8 cellular contexts compared by ENCODE assay signal in genomic region chr12:34218193-34219045, GRCh38.
DNase-seq lines count a peak whose midpoint lies in the region; ATAC-seq, FAIRE-seq and TF ChIP-seq lines count a peak whose summit lies in the region.

No MANE protein-coding gene starts in this region.

- intact Hi-C loops in left lung (cut with DNase I) = no loop called here

- peak; percentile 86 for TF ChIP-seq CTCF in A549 (IDR thresholded peaks at IDR 0.05)
- peak; percentile 82 to 91 for TF ChIP-seq CTCF in left lung (IDR thresholded peaks at IDR 0.05)

- no peak for TF ChIP-seq POLR2A in A549 (IDR thresholded peaks at IDR 0.05; ENCODE audit: low read length)

- no peak for TF ChIP-seq EP300 in A549 (IDR thresholded peaks at IDR 0.05)

- H3K27ac ChIP-seq in A549 (peak overlapping the region; percentile 21 to 70; a peak in 3 of 6 replicates), cingulate gyrus (ENCODE audit: low read depth, low read length) (peak overlapping the region; percentile 29), left lung (no peak overlapping the region)

- no peak for FAIRE-seq in A549 (lab: Jason Lieb, UNC)

- H3K9me3 ChIP-seq in A549 (no peaks in the 10 kb centered on the region), left lung (no peaks in the 10 kb centered on the region)

- no peaks in the 10 kb centered on the region for H3K36me3 ChIP-seq in left lung

- CTCF ChIA-PET in A549 (lab: Yijun Ruan, JAX) = interaction anchor here (0.8 to 1.4 kb wide), 7 partner anchors 14 to 181 kb away, joined by 3 to 10 read pairs (median 4); no protein-coding TSS in a partner anchor

- TF ChIP-seq RAD21 in A549 (conservative IDR thresholded peaks at IDR 0.05 in 1 of 2, IDR thresholded peaks at IDR 0.05 in 1 of 2) = peak; percentile 73 to 81

- H3K4me3 ChIP-seq in A549 (peak overlapping the region; percentile 47), left lung (peak overlapping the region; percentile 25 to 29)

- H3K27me3 ChIP-seq in left lung = peaks cover 0 to 17% of the 10 kb centered on the region in 2 donors

- peak; percentile 33 to 81 for DNase-seq in A549 (ENCODE audit: low read depth in 1 of 2, low spot score in 1 of 2)
- peak; percentile 25 for DNase-seq in NCI-H2171 (lab: John Stamatoyannopoulos, UW)
- DNase-seq in activated CD4-positive, CD25-positive, alpha-beta regulatory T cell treated with anti-CD3 and anti-CD28 coated beads, Interleukin-2, amount 50 U/mL, for 16 hours (ENCODE audit: low read depth, low spot score) = peak; percentile 24
- peak in 1 of 2 donors; percentile 47 for DNase-seq in left lung
- peak; percentile 55 for DNase-seq in stimulated activated CD4-positive, alpha-beta T cell treated with anti-CD3 and anti-CD28 coated beads, Interleukin-4, amount 100 ng/mL, for 1 hour

- POLR2A ChIA-PET in A549 (lab: Yijun Ruan, JAX) = interaction anchor here (0.6 kb wide), 1 partner anchor 197 kb away, joined by 4 read pairs; no protein-coding TSS in a partner anchor

- H3K4me2 ChIP-seq in A549 = peak overlapping the region; percentile 96

- ATAC-seq in A549 (peak; percentile 89 to 93), GM18511 (IDR thresholded peaks at IDR 0.05; ENCODE audit: unreplicated experiment) (peak; percentile 95), HG03095 (IDR thresholded peaks at IDR 0.05; ENCODE audit: unreplicated experiment) (peak; percentile 91), left lung (peak; percentile 98)

- H3K4me1 ChIP-seq in A549 = no peaks in the 10 kb centered on the region
- peaks cover 0 to 12% of the 10 kb centered on the region in 2 donors for H3K4me1 ChIP-seq in left lung

- 6% methylated on average over 33 of the region's 39 CpGs for WGBS in A549 (ENCODE audit: missing lambda C conversion rate)

TF ChIP-seq in A549, 52 proteins besides CTCF, POLR2A, EP300 and RAD21:
- no peak for TF ChIP-seq BCL3 (IDR thresholded peaks at IDR 0.05)
- no peak for TF ChIP-seq HOXB5 (CRISPR knock-in tag; IDR thresholded peaks at IDR 0.05)
- peak; percentile 77 for TF ChIP-seq SMC3 (IDR thresholded peaks at IDR 0.05)
- TF ChIP-seq NPAS2 (CRISPR knock-in tag; IDR thresholded peaks at IDR 0.05; ENCODE audit: borderline replicate concordance) = no peak
TF ChIP-seq in A549: peak in this region for 1.

Comparison
In these comparisons a context has a peak if more than half of its experiments do, and no peak if none do; other contexts are left out.
1. H3K27ac ChIP-seq: peak in A549 (2 of 2) and cingulate gyrus (single experiment); none in left lung (0 of 2).
2. Peak in every context shown above with its lines, with median percentiles within 50 percentile points of each other: ATAC-seq.